13 cellular contexts compared by ENCODE assay signal in genomic region chr14:99732436-99733220, GRCh38. TPM values are rescaled to one million over a fixed set of nuclear protein-coding genes. Genes with fewer than 3 reads are reported as not detected.
DNase-seq lines count a peak whose midpoint lies in the region; ATAC-seq and TF ChIP-seq lines count a peak whose summit lies in the region.
"Had no signal": no experiment of that assay in that cellular context is flagged by ENCODE, and none has a peak within 500 bp of the region (broad histone marks: within the 10 kb centered on the region; RNA-seq: fewer than 3 reads in every experiment).

No MANE protein-coding gene starts in this region.

- H3K27me3 Mint-ChIP-seq in stimulated activated naive B cell treated with anti-CD40 and anti-IgM and Interleukin-4, amounts not matched to agents 10 μg/mL and 1 μg/mL and 100 μg/mL, for 72 hours, result peaks cover 67 to 85% of the 10 kb centered on the region in 2 donors

- no peak overlapping the region for H3K27ac Mint-ChIP-seq in stimulated activated naive B cell treated with anti-CD40 and anti-IgM and Interleukin-4, amounts not matched to agents 10 μg/mL and 1 μg/mL and 100 μg/mL, for 72 hours
- H3K27ac Mint-ChIP-seq: CD8-positive, alpha-beta T cell had no signal

- no peak overlapping the region for H3K27ac ChIP-seq in Peyer's patch
- H3K27ac ChIP-seq in thyroid gland, result no peak overlapping the region
- H3K27ac ChIP-seq: psoas muscle, vagina had no signal

- H3K4me3 Mint-ChIP-seq in stimulated activated naive B cell treated with anti-CD40 and anti-IgM and Interleukin-4, amounts not matched to agents 10 μg/mL and 1 μg/mL and 100 μg/mL, for 72 hours, result no peak overlapping the region
- H3K4me3 Mint-ChIP-seq: CD8-positive, alpha-beta T cell had no signal

- peaks cover 0 to 5% of the 10 kb centered on the region in 2 donors for H3K4me1 Mint-ChIP-seq in stimulated activated naive B cell treated with anti-CD40 and anti-IgM and Interleukin-4, amounts not matched to agents 10 μg/mL and 1 μg/mL and 100 μg/mL, for 72 hours

- TF ChIP-seq POLR2A in Peyer's patch (IDR thresholded peaks at IDR 0.05) (no peak), thyroid gland (IDR thresholded peaks at IDR 0.05) (no peak)

- no peaks in the 10 kb centered on the region for H3K36me3 ChIP-seq in Peyer's patch
- H3K36me3 ChIP-seq in thyroid gland, result no peaks in the 10 kb centered on the region
- H3K36me3 ChIP-seq: vagina had no signal

- 62 to 72% methylated on average over 9 to 21 of the region's 23 CpGs for WGBS in thyroid gland, 2 donors

- H3K4me1 ChIP-seq in Peyer's patch (peaks cover 0 to 20% (median 3%) of the 10 kb centered on the region in 4 donors), thyroid gland (peaks cover 11 to 48% of the 10 kb centered on the region in 2 donors)

- intact Hi-C loops in thyroid gland (cut with DNase I), result loop anchor here (5.0 kb wide), 1 partner anchor 60 kb away; the partner anchor contains the start of gene EML1

- H3K36me3 Mint-ChIP-seq in stimulated activated naive B cell treated with anti-CD40 and anti-IgM and Interleukin-4, amounts not matched to agents 10 μg/mL and 1 μg/mL and 100 μg/mL, for 72 hours, result no peaks in the 10 kb centered on the region
- H3K36me3 Mint-ChIP-seq: CD8-positive, alpha-beta T cell had no signal

- DNase-seq in Peyer's patch, result peak in 2 of 3 donors; percentile 41 to 48
- DNase-seq in ecto neural progenitor cell (ENCODE audit: low spot score), result peak; percentile 55
- peak; percentile 84 for DNase-seq in mesenteric fat pad (ENCODE audit: low spot score)
- DNase-seq in thyroid gland, result peak; percentile 34 to 57
- DNase-seq in NCI-H187 treated with DMSO at 0.1 percent for 48 hours (lab: John Stamatoyannopoulos, UW), result no peak
- no peak for DNase-seq in central memory CD4-positive, alpha-beta T cell
- DNase-seq in stimulated activated naive B cell treated with anti-CD40 and anti-IgM and Interleukin-4, amounts not matched to agents 10 μg/mL and 1 μg/mL and 100 μg/mL, for 72 hours, result no peak
- DNase-seq: CD8-positive, alpha-beta T cell; mesendoderm; NCI-H1417; NCI-H446 treated with DMSO at 0.1 percent for 48 hours had no signal

- TF ChIP-seq CTCF in Peyer's patch (IDR thresholded peaks at IDR 0.05), result no peak
- TF ChIP-seq CTCF in thyroid gland (IDR thresholded peaks at IDR 0.05), result no peak

- ATAC-seq in stimulated activated naive B cell treated with anti-CD40 and anti-IgM and Interleukin-4, amounts not matched to agents 10 μg/mL and 1 μg/mL and 100 μg/mL, for 72 hours (replicated peaks), result no peak
- ATAC-seq: CD8-positive, alpha-beta T cell had no signal

- H3K9me3 ChIP-seq in Peyer's patch (no peaks in the 10 kb centered on the region), thyroid gland (no peaks in the 10 kb centered on the region)
- H3K9me3 ChIP-seq: psoas muscle, vagina had no signal

- no peaks in the 10 kb centered on the region for H3K27me3 ChIP-seq in Peyer's patch
- no peaks in the 10 kb centered on the region for H3K27me3 ChIP-seq in thyroid gland
- H3K27me3 ChIP-seq: vagina had no signal

- H3K4me3 ChIP-seq in Peyer's patch, result no peak overlapping the region
- H3K4me3 ChIP-seq in thyroid gland (replicated peaks in 1 of 3), result no peak overlapping the region
- H3K4me3 ChIP-seq: psoas muscle, vagina had no signal

- H3K9me3 Mint-ChIP-seq in stimulated activated naive B cell treated with anti-CD40 and anti-IgM and Interleukin-4, amounts not matched to agents 10 μg/mL and 1 μg/mL and 100 μg/mL, for 72 hours, result no peaks in the 10 kb centered on the region
- H3K9me3 Mint-ChIP-seq: CD8-positive, alpha-beta T cell had no signal

RNA-seq across cellular contexts. Expression of gene CYP46A1, which starts 48.5 kb away (rescaled TPM):
- 1 to 10 TPM in 1 of 4 donors, under 1 TPM in 1, not detected in 2; 0.13 to 2.5 TPM for total RNA-seq in Peyer's patch
- total RNA-seq in mesenteric fat pad, result 3.1 TPM
- 1 to 10 TPM in 3 of 4 donors, under 1 TPM in 1; 0.54 to 5.2 (median 1.5) TPM for total RNA-seq in thyroid gland

Comparison
In these comparisons a context has a peak if more than half of its experiments do, and no peak if none do; other contexts are left out.
1. DNase-seq: peak in Peyer's patch (2 of 3), ecto neural progenitor cell (single experiment), mesenteric fat pad (single experiment) and thyroid gland (2 of 2); none in NCI-H187 treated with DMSO at 0.1 percent for 48 hours (single experiment), central memory CD4-positive, alpha-beta T cell (single experiment) and stimulated activated naive B cell treated with anti-CD40 and anti-IgM and Interleukin-4, amounts not matched to agents 10 μg/mL and 1 μg/mL and 100 μg/mL, for 72 hours (single experiment).